1 cellular context compared by ENCODE assay signal in the genomic region with DNA sequence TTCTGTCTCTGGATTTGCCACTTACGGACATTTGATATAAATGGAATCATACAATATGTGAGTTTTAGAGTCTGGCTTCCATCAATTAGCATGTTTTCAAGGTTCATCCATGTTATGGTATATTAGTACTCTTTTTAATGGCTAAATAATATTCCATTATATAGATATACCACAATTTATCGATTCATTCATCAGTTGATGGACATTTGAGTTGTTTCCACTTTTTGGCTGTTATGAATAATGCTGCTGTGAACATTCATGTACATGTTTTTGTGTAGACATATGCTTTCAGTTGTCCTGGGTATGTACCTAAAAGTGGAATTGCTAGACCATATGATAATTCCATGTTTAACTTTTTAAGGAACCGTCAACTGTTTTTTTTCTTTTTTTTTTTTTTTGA.
TF ChIP-seq lines count a peak whose summit lies in the region.

No MANE protein-coding gene starts in this region.

TF ChIP-seq in HEK293, 187 proteins besides CTCF, POLR2A, EP300 and RAD21 (continued from another document):
- peak; percentile 77 for TF ChIP-seq ZNF146 (tag by site-specific recombination; IDR thresholded peaks at IDR 0.05)
